Comparison of ENCODE assay signal across 8 cellular contexts in the genomic region with DNA sequence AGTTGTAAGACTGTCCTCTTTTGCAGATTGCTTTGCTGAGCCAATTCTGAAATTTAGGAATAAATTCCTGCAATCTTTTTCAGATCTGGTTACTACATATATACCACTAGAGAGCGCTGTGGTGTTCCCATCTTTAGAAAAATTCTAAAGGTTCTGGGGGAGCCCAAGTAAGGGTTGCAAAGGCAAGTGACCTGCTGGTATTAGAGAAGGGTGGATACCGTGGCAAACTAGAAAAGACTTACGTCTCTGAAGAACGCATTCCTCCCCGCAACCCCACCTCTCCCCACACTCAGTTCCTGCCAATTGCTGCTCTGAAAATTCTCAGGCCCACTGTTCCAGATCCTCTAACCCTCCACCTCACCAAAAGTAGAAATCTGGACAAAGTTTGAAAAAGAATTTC. TPM values are rescaled to one million over a fixed set of nuclear protein-coding genes. Genes with fewer than 3 reads are reported as not detected.
DNase-seq lines count a peak whose midpoint lies in the region; ATAC-seq and TF ChIP-seq lines count a peak whose summit lies in the region.

No MANE protein-coding gene starts in this region.

- DNase-seq in heart right ventricle (peak in 1 of 2 donors; percentile 8), left ventricle myocardium superior (no peak), SKM-1 (lab: John Stamatoyannopoulos, UW; ENCODE audit: unreplicated experiment) (peak; percentile 14), fibroblast of peridontal ligament (ENCODE audit: extremely low read depth) (peak; percentile 56), retinal pigment epithelial cell (ENCODE audit: low read depth) (no peak)
- no peak for DNase-seq in activated naive CD4-positive, alpha-beta T cell treated with anti-CD3 and anti-CD28 coated beads, Interleukin-2, amount 50 U/mL, for 16 hours

- no peak for ATAC-seq in heart right ventricle
- no peak for ATAC-seq in left ventricle myocardium superior
- ATAC-seq in HG02885 (IDR thresholded peaks at IDR 0.05; ENCODE audit: poor library complexity, unreplicated experiment): peak; percentile 57
- no peak for ATAC-seq in HG03442 (IDR thresholded peaks at IDR 0.05; ENCODE audit: unreplicated experiment)

- no peaks in the 10 kb centered on the region for H3K36me3 ChIP-seq in heart right ventricle

- intact Hi-C loops in heart right ventricle (cut with DNase I) (loop anchor here in 6 of 10 donors (5.0 to 10.0 kb wide), 6 partner anchors 62 to 302 kb away; a partner anchor contains a TSS), left ventricle myocardium superior (cut with micrococcal nuclease) (loop anchor here (5.0 kb wide), 1 partner anchor 252 kb away; no protein-coding TSS in a partner anchor)

- peak; percentile 18 to 67 (median 56) for TF ChIP-seq CTCF in heart right ventricle (IDR thresholded peaks at IDR 0.05)
- peak; percentile 61 for TF ChIP-seq CTCF in retinal pigment epithelial cell (conservative IDR thresholded peaks at IDR 0.05; ENCODE audit: low read depth, low read length)

- no peak overlapping the region for H3K27ac ChIP-seq in heart right ventricle

- no peaks in the 10 kb centered on the region for H3K9me3 ChIP-seq in heart right ventricle

- no peaks in the 10 kb centered on the region for H3K27me3 ChIP-seq in heart right ventricle

- H3K4me1 ChIP-seq in heart right ventricle: peaks cover 0 to 26% (median 13%) of the 10 kb centered on the region in 9 donors

- WGBS in heart right ventricle, 2 donors: 36 to 46% methylated on average over 5 of the region's 5 CpGs

- H3K4me3 ChIP-seq in heart right ventricle (no peak overlapping the region), retinal pigment epithelial cell (ENCODE audit: low read length) (no peak overlapping the region)

RNA-seq across cellular contexts. Expression of a gene that starts 48.5 kb away (rescaled TPM):
- total RNA-seq in heart right ventricle (under 1 TPM in 8 of 10 donors, not detected in 2; 0.34 to 0.94 (median 0.64) TPM), left ventricle myocardium superior (not detected)
- polyA plus RNA-seq in heart right ventricle: 1 to 10 TPM in 1 of 2 donors, under 1 TPM in 1; 0.19 to 1.6 TPM

Comparison
In these comparisons a context has a peak if more than half of its experiments do, and no peak if none do; other contexts are left out.
1. DNase-seq: peak in SKM-1 (single experiment) and fibroblast of peridontal ligament (single experiment); none in left ventricle myocardium superior (single experiment), retinal pigment epithelial cell (single experiment) and activated naive CD4-positive, alpha-beta T cell treated with anti-CD3 and anti-CD28 coated beads, Interleukin-2, amount 50 U/mL, for 16 hours (single experiment).